Comparison of ENCODE assay signal across 9 cellular contexts in genomic region chr3:124812291-124813265, GRCh38.
A peak's percentile ranks its signal among the peaks of the same experiment; 100 is the strongest.
DNase-seq lines count a peak whose midpoint lies in the region; ATAC-seq and TF ChIP-seq lines count a peak whose summit lies in the region.
"Had no signal": no experiment of that assay in that cellular context is flagged by ENCODE, and none has a peak within 500 bp of the region (broad histone marks: within the 10 kb centered on the region; RNA-seq: fewer than 3 reads in every experiment).

No MANE protein-coding gene starts in this region.

- H3K4me1 ChIP-seq in trophoblast cell (ENCODE audit: control insufficient read depth in 1 of 2, insufficient read depth in 2 of 2, low read length in 2 of 2), result peaks cover 24 to 27% of the 10 kb centered on the region in 2 experiments

- H4K12ac ChIP-seq in trophoblast cell (ENCODE audit: low read depth, low read length), result no peak overlapping the region

- peaks cover 2% of the 10 kb centered on the region for H3K79me1 ChIP-seq in trophoblast cell (ENCODE audit: low read length)

- no peak overlapping the region for H3K4me3 Mint-ChIP-seq in naive thymus-derived CD8-positive, alpha-beta T cell
- H3K4me3 Mint-ChIP-seq: activated naive CD8-positive, alpha-beta T cell treated with anti-CD3 and anti-CD28 coated beads, Interleukin-2, amount 10 ng/mL, durations not matched to agents 7 days and 5 days had no signal

- H3K36me3 ChIP-seq in trophoblast cell (ENCODE audit: control insufficient read depth in 1 of 2, insufficient read depth in 2 of 2, low read length in 2 of 2), result peaks cover 28 to 46% of the 10 kb centered on the region in 2 experiments

- no peak overlapping the region for H2AK5ac ChIP-seq in trophoblast cell (ENCODE audit: low read length)

- H3K9me3 ChIP-seq in trophoblast cell (ENCODE audit: insufficient read depth, low read depth, low read length), result no peaks in the 10 kb centered on the region

- no peak overlapping the region for H3K4me2 ChIP-seq in trophoblast cell (ENCODE audit: low read length)

- peak; percentile 96 for DNase-seq in EH (ENCODE audit: low read depth)
- DNase-seq in RKO (ENCODE audit: low spot score), result peak; percentile 35
- DNase-seq in fibroblast of villous mesenchyme (ENCODE audit: low read depth), result peak; percentile 97
- DNase-seq in trophoblast cell, result peak in 1 of 2 donors; percentile 30
- DNase-seq in naive thymus-derived CD8-positive, alpha-beta T cell, result no peak
- DNase-seq in GM19238 (ENCODE audit: insufficient read length, low spot score), result no peak
- no peak for DNase-seq in NCI-H2081 treated with DMSO at 0.1 percent for 48 hours (lab: John Stamatoyannopoulos, UW)
- DNase-seq in medulla oblongata (ENCODE audit: extremely low spot score), result no peak
- DNase-seq: activated naive CD8-positive, alpha-beta T cell treated with anti-CD3 and anti-CD28 coated beads, Interleukin-2, amount 10 ng/mL, durations not matched to agents 7 days and 5 days had no signal

- no peak overlapping the region for H2BK12ac ChIP-seq in trophoblast cell (ENCODE audit: low read length)

- H3K9me3 Mint-ChIP-seq in naive thymus-derived CD8-positive, alpha-beta T cell, result no peaks in the 10 kb centered on the region
- H3K9me3 Mint-ChIP-seq: activated naive CD8-positive, alpha-beta T cell treated with anti-CD3 and anti-CD28 coated beads, Interleukin-2, amount 10 ng/mL, durations not matched to agents 7 days and 5 days had no signal

- H3K27ac Mint-ChIP-seq in naive thymus-derived CD8-positive, alpha-beta T cell, result no peak overlapping the region
- H3K27ac Mint-ChIP-seq: activated naive CD8-positive, alpha-beta T cell treated with anti-CD3 and anti-CD28 coated beads, Interleukin-2, amount 10 ng/mL, durations not matched to agents 7 days and 5 days had no signal

- H3K4me1 Mint-ChIP-seq in naive thymus-derived CD8-positive, alpha-beta T cell, result no peaks in the 10 kb centered on the region
- H3K4me1 Mint-ChIP-seq: activated naive CD8-positive, alpha-beta T cell treated with anti-CD3 and anti-CD28 coated beads, Interleukin-2, amount 10 ng/mL, durations not matched to agents 7 days and 5 days had no signal

- H2BK5ac ChIP-seq in trophoblast cell (ENCODE audit: low read depth, low read length, poor library complexity), result no peak overlapping the region

- H4K8ac ChIP-seq in trophoblast cell (ENCODE audit: low read depth, low read length), result peak overlapping the region; percentile 24

- H3K4ac ChIP-seq in trophoblast cell (ENCODE audit: low read depth, low read length), result peak overlapping the region; percentile 57

- no peak overlapping the region for H3K27ac ChIP-seq in trophoblast cell (ENCODE audit: low read depth, low read length)

- no peak overlapping the region for H3K9ac ChIP-seq in trophoblast cell (ENCODE audit: low read length)

- no peaks in the 10 kb centered on the region for H3K27me3 ChIP-seq in trophoblast cell (ENCODE audit: insufficient read depth, low read length)

- H3K4me3 ChIP-seq in fibroblast of villous mesenchyme (ENCODE audit: low read depth, low read length) (no peak overlapping the region), trophoblast cell (ENCODE audit: low read depth, low read length) (no peak overlapping the region)

- POLR2A ChIA-PET in naive thymus-derived CD8-positive, alpha-beta T cell (lab: Charles Lee), result no interaction called here

- H3K14ac ChIP-seq in trophoblast cell (ENCODE audit: low read length), result no peak overlapping the region

- no peaks in the 10 kb centered on the region for H3K79me2 ChIP-seq in trophoblast cell (ENCODE audit: control insufficient read depth, insufficient read depth, low read length, poor library complexity)

- WGBS in trophoblast cell (ENCODE audit: extremely low coverage, insufficient coverage, insufficient read length), result no CpG with 5 or more reads among the region's 15 CpGs

- H3K23ac ChIP-seq in trophoblast cell (ENCODE audit: low read length), result no peak overlapping the region

- no peak for TF ChIP-seq CTCF in fibroblast of villous mesenchyme (IDR thresholded peaks at IDR 0.05; ENCODE audit: insufficient read depth, low read depth, low read length)

- no peak for ATAC-seq in naive thymus-derived CD8-positive, alpha-beta T cell

- H3K27me3 Mint-ChIP-seq in naive thymus-derived CD8-positive, alpha-beta T cell, result peaks cover 0 to 11% (median 4%) of the 10 kb centered on the region in 5 donors

- no peak overlapping the region for H3K18ac ChIP-seq in trophoblast cell (ENCODE audit: low read length)

- H4K91ac ChIP-seq in trophoblast cell (ENCODE audit: low read depth, low read length), result no peak overlapping the region

- H2BK120ac ChIP-seq in trophoblast cell (ENCODE audit: insufficient read depth, low read length, poor library complexity), result no peak overlapping the region

- no peaks in the 10 kb centered on the region for H3K36me3 Mint-ChIP-seq in naive thymus-derived CD8-positive, alpha-beta T cell
- H3K36me3 Mint-ChIP-seq: activated naive CD8-positive, alpha-beta T cell treated with anti-CD3 and anti-CD28 coated beads, Interleukin-2, amount 10 ng/mL, durations not matched to agents 7 days and 5 days had no signal

- H2AFZ ChIP-seq in trophoblast cell (ENCODE audit: insufficient read depth, low read length, poor library complexity), result no peak overlapping the region

Comparison
In these comparisons a context has a peak if more than half of its experiments do, and no peak if none do; other contexts are left out.
1. DNase-seq: peak in EH (single experiment), RKO (single experiment) and fibroblast of villous mesenchyme (single experiment); none in naive thymus-derived CD8-positive, alpha-beta T cell (0 of 10), GM19238 (single experiment), NCI-H2081 treated with DMSO at 0.1 percent for 48 hours (single experiment) and medulla oblongata (single experiment).